Comparison of ENCODE assay signal across 20 cellular contexts in the genomic region with DNA sequence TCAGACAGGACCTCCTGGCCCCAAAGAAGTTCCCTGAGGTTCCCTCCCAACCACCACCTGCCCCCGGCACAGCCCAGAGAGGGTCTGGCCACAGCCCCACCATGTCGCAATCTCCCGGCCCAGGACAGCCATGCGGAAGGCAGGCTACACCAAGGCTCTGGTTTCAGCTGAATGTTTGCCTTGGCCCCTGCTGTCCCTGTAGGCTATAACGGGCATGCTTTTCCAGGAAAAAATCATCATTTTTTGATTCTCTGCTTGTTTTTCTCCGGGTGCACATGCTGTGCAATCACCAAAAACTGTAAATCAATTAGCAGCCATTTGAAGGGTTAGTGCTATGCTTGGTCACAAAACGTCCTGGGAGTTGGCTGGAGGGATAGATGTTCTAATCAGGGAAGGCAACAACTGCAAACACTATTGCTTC.
DNase-seq lines count a peak whose midpoint lies in the region; ATAC-seq and TF ChIP-seq lines count a peak whose summit lies in the region.
"Had no signal": no experiment of that assay in that cellular context is flagged by ENCODE, and none has a peak within 500 bp of the region (broad histone marks: within the 10 kb centered on the region; RNA-seq: fewer than 3 reads in every experiment).

No MANE protein-coding gene starts in this region.

- peaks cover 6% of the 10 kb centered on the region for H3K9me3 Mint-ChIP-seq in neural progenitor cell
- no peaks in the 10 kb centered on the region for H3K9me3 Mint-ChIP-seq in type B pancreatic cell
- H3K9me3 Mint-ChIP-seq: activated CD4-positive, alpha-beta T cell treated with anti-CD3 and anti-CD28 coated beads, Interleukin-2, amount 10 ng/mL, durations not matched to agents 7 days and 5 days had no signal

- H2AFZ ChIP-seq in neural progenitor cell (replicated peaks), result no peak overlapping the region
- H2AFZ ChIP-seq: parathyroid adenoma had no signal

- no peaks in the 10 kb centered on the region for H3K9me3 ChIP-seq in HEK293 (ENCODE audit: control insufficient read depth, insufficient read depth, low read depth, low read length)
- H3K9me3 ChIP-seq in neural progenitor cell (ENCODE audit: low read depth), result no peaks in the 10 kb centered on the region

- H3K4me2 ChIP-seq in neural progenitor cell, result no peak overlapping the region

- H3K4me3 Mint-ChIP-seq in neural progenitor cell (no peak overlapping the region), type B pancreatic cell (peak overlapping the region; percentile 10)
- H3K4me3 Mint-ChIP-seq: activated CD4-positive, alpha-beta T cell treated with anti-CD3 and anti-CD28 coated beads, Interleukin-2, amount 10 ng/mL, durations not matched to agents 7 days and 5 days; brain had no signal

- no peaks in the 10 kb centered on the region for H4K20me1 ChIP-seq in neural progenitor cell (ENCODE audit: low read depth)

- H3K4me1 ChIP-seq in HEK293 (ENCODE audit: control insufficient read depth, insufficient read depth, low read length), result no peaks in the 10 kb centered on the region
- H3K4me1 ChIP-seq in neural progenitor cell, result peaks cover 5% of the 10 kb centered on the region
- H3K4me1 ChIP-seq: parathyroid adenoma had no signal

- H3K4me3 ChIP-seq in HEK293 (ENCODE audit: low read depth, low read length) (no peak overlapping the region), fibroblast of the aortic adventitia (ENCODE audit: low read depth, low read length) (no peak overlapping the region), neural progenitor cell (no peak overlapping the region)

- H3K27ac Mint-ChIP-seq in neural progenitor cell (peak overlapping the region; percentile 34), type B pancreatic cell (no peak overlapping the region)
- H3K27ac Mint-ChIP-seq: activated CD4-positive, alpha-beta T cell treated with anti-CD3 and anti-CD28 coated beads, Interleukin-2, amount 10 ng/mL, durations not matched to agents 7 days and 5 days; brain had no signal

- ATAC-seq in HG03159 (IDR thresholded peaks at IDR 0.05; ENCODE audit: unreplicated experiment), result no peak

- DNase-seq in fibroblast of the aortic adventitia (ENCODE audit: low read depth) (peak; percentile 20), neural progenitor cell (ENCODE audit: low spot score) (no peak), type B pancreatic cell (ENCODE audit: extremely low spot score, unreplicated experiment) (no peak), NK-92 (lab: John Stamatoyannopoulos, UW; ENCODE audit: unreplicated experiment) (no peak), NCI-H345 (lab: John Stamatoyannopoulos, UW) (no peak)
- no peak for DNase-seq in stimulated activated CD4-positive, alpha-beta T cell treated with anti-CD3 and anti-CD28 coated beads, Interleukin-4, amount 100 ng/mL, for 4 hours
- DNase-seq: activated CD4-positive, alpha-beta T cell treated with anti-CD3 and anti-CD28 coated beads, Interleukin-2, amount 10 ng/mL, durations not matched to agents 7 days and 5 days; activated naive CD4-positive, alpha-beta T cell treated with Interleukin-2 at 50 U/mL for 16 hours; activated T-cell treated with anti-CD3 and anti-CD28 coated beads for 4 hours; AML-193; dermis blood vessel endothelial cell; erythroblast; GF-D8; islet precursor cell; NCI-H187; NCI-H446 had no signal

- peaks cover 4% of the 10 kb centered on the region for H3K27me3 Mint-ChIP-seq in neural progenitor cell (ENCODE audit: insufficient read depth, low read depth)
- H3K27me3 Mint-ChIP-seq in type B pancreatic cell, result peaks cover 27% of the 10 kb centered on the region

- H3K27ac ChIP-seq in HEK293 (ENCODE audit: extremely low read depth, low read depth, low read length) (no peak overlapping the region), neural progenitor cell (no peak overlapping the region)
- H3K27ac ChIP-seq: parathyroid adenoma had no signal

- no peaks in the 10 kb centered on the region for H3F3A ChIP-seq in neural progenitor cell (ENCODE audit: low read depth)

- no peaks in the 10 kb centered on the region for H3K79me2 ChIP-seq in neural progenitor cell (ENCODE audit: low read depth)
- H3K79me2 ChIP-seq: parathyroid adenoma had no signal

- POLR2A ChIA-PET in HEK293 (lab: Yijun Ruan, JAX), result no interaction called here

- CTCF ChIA-PET in HEK293 (lab: Yijun Ruan, JAX), result interaction anchor here (0.8 to 2.8 kb wide), 2 partner anchors 14 to 267 kb away, joined by 3 to 11 read pairs; no protein-coding TSS in a partner anchor

- H3K4me1 Mint-ChIP-seq in neural progenitor cell (peaks cover 10% of the 10 kb centered on the region), type B pancreatic cell (ENCODE audit: unreplicated experiment) (peaks cover 26% of the 10 kb centered on the region)
- H3K4me1 Mint-ChIP-seq: activated CD4-positive, alpha-beta T cell treated with anti-CD3 and anti-CD28 coated beads, Interleukin-2, amount 10 ng/mL, durations not matched to agents 7 days and 5 days; brain had no signal

- H3K27me3 ChIP-seq in neural progenitor cell, result no peaks in the 10 kb centered on the region

- H3K36me3 Mint-ChIP-seq in neural progenitor cell (no peaks in the 10 kb centered on the region), type B pancreatic cell (no peaks in the 10 kb centered on the region)
- H3K36me3 Mint-ChIP-seq: brain had no signal

- H3K36me3 ChIP-seq in HEK293 (ENCODE audit: control insufficient read depth in 2 of 2, insufficient read depth in 1 of 2, low read length in 2 of 2) (no peaks in the 10 kb centered on the region), neural progenitor cell (no peaks in the 10 kb centered on the region)

- no peak overlapping the region for H3K9ac ChIP-seq in neural progenitor cell
- H3K9ac ChIP-seq: parathyroid adenoma had no signal

- TF ChIP-seq CTCF in HEK293 (tag by site-specific recombination; IDR thresholded peaks at IDR 0.05) (no peak), fibroblast of the aortic adventitia (IDR thresholded peaks at IDR 0.05; ENCODE audit: insufficient read depth, low read length) (no peak), neural progenitor cell (IDR thresholded peaks at IDR 0.05) (no peak), type B pancreatic cell (conservative IDR thresholded peaks at IDR 0.05) (no peak)

TF ChIP-seq in HEK293, 187 proteins besides CTCF, POLR2A, EP300 and RAD21:
- no peak for TF ChIP-seq ZNF549 (tag by site-specific recombination; IDR thresholded peaks at IDR 0.05)
- TF ChIP-seq ZNF488 (tag by site-specific recombination; IDR thresholded peaks at IDR 0.05), result 0 out of 2 replicates have a peak, but pooled peaks have one; percentile 39
- TF ChIP-seq ZNF26 (tag by site-specific recombination; IDR thresholded peaks at IDR 0.05), result no peak
- TF ChIP-seq ZBTB17 (tag by site-specific recombination; IDR thresholded peaks at IDR 0.05), result no peak
- no peak for TF ChIP-seq ZFP69B (tag by site-specific recombination; IDR thresholded peaks at IDR 0.05)
- peak; percentile 61 for TF ChIP-seq ZIC2 (tag by site-specific recombination; IDR thresholded peaks at IDR 0.05)
- no peak for TF ChIP-seq ZNF596 (tag by site-specific recombination; IDR thresholded peaks at IDR 0.05)
- TF ChIP-seq ZNF48 (tag by site-specific recombination; IDR thresholded peaks at IDR 0.05), result no peak
- TF ChIP-seq PRDM6 (tag by site-specific recombination; IDR thresholded peaks at IDR 0.05), result peak; percentile 56
- TF ChIP-seq ZBTB48 (tag by site-specific recombination; IDR thresholded peaks at IDR 0.05), result no peak
- TF ChIP-seq ZNF423 (tag by site-specific recombination; IDR thresholded peaks at IDR 0.05), result no peak
TF ChIP-seq in HEK293: peak in this region for 3.
